Comparison of ENCODE assay signal across 8 cellular contexts in genomic region chr4:145808021-145808650, GRCh38.
DNase-seq lines count a peak whose midpoint lies in the region; ATAC-seq and TF ChIP-seq lines count a peak whose summit lies in the region.

No MANE protein-coding gene starts in this region.

- H3K27ac Mint-ChIP-seq in CD14-positive monocyte (peak overlapping the region in 5 of 7 donors; percentile 81 to 93 (median 84)), T-helper 17 cell (peak overlapping the region; percentile 12)

- H3K27me3 Mint-ChIP-seq in CD14-positive monocyte (ENCODE audit: low read depth in 3 of 3) (peaks cover 0 to 2% (median 0%) of the 10 kb centered on the region in 3 donors), T-helper 17 cell (no peaks in the 10 kb centered on the region)

- ATAC-seq in GM19025 (IDR thresholded peaks at IDR 0.05; ENCODE audit: low read depth, unreplicated experiment), result peak; percentile 75
- ATAC-seq in HG03066 (IDR thresholded peaks at IDR 0.05; ENCODE audit: low read depth, unreplicated experiment), result peak; percentile 55
- peak; percentile 67 for ATAC-seq in T-helper 17 cell
- peak; percentile 96 for ATAC-seq in esophagus mucosa

- H3K9me3 Mint-ChIP-seq in CD14-positive monocyte, result peaks cover 5 to 14% (median 9%) of the 10 kb centered on the region in 7 donors

- H3K36me3 Mint-ChIP-seq in CD14-positive monocyte, result no peaks in the 10 kb centered on the region
- peaks cover 2% of the 10 kb centered on the region for H3K36me3 Mint-ChIP-seq in T-helper 17 cell (ENCODE audit: low read depth)

- TF ChIP-seq CTCF in CD14-positive monocyte (IDR thresholded peaks at IDR 0.05), result no peak

- intact Hi-C loops in CD14-positive monocyte (cut with micrococcal nuclease), result no loop called here

- no peaks in the 10 kb centered on the region for H3K9me3 ChIP-seq in T-helper 17 cell (ENCODE audit: control insufficient read depth, low read length, poor library complexity, severe bottlenecking)

- H3K4me3 ChIP-seq in skeletal muscle cell (ENCODE audit: low read depth, low read length), result no peak overlapping the region

- H3K4me1 Mint-ChIP-seq in CD14-positive monocyte (peaks cover 11% of the 10 kb centered on the region), T-helper 17 cell (peaks cover 5% of the 10 kb centered on the region)

- H3K4me3 Mint-ChIP-seq in CD14-positive monocyte (no peak overlapping the region), T-helper 17 cell (no peak overlapping the region)

- DNase-seq in CD14-positive monocyte (ENCODE audit: low spot score) (no peak), T-helper 17 cell (no peak), skeletal muscle cell (ENCODE audit: low read depth) (peak; percentile 78), SKM-1 (lab: John Stamatoyannopoulos, UW; ENCODE audit: unreplicated experiment) (no peak), NCI-H128 (lab: John Stamatoyannopoulos, UW; ENCODE audit: unreplicated experiment) (no peak)
